In genomic region chr6:52063584-52064400, GRCh38 we compare ENCODE assay signal across 1 cellular context.
TF ChIP-seq lines count a peak whose summit lies in the region.

No MANE protein-coding gene starts in this region.

TF ChIP-seq in HEK293, 187 proteins besides CTCF, POLR2A, EP300 and RAD21 (continued from another document):
- peak; percentile 67; the same call in 1 of the 2 replicates for TF ChIP-seq ZNF518A (tag by site-specific recombination; conservative IDR thresholded peaks at IDR 0.05; ENCODE audit: low read depth)
- no peak for TF ChIP-seq ZBTB44 (tag by site-specific recombination; IDR thresholded peaks at IDR 0.05)
- peak; percentile 70 for TF ChIP-seq SETDB1 (IDR thresholded peaks at IDR 0.05; ENCODE audit: insufficient read length, low read length)
- TF ChIP-seq ZNF24 (tag by site-specific recombination; IDR thresholded peaks at IDR 0.05) = no peak
- no peak for TF ChIP-seq ZNF585B (tag by site-specific recombination; IDR thresholded peaks at IDR 0.05)
- TF ChIP-seq PRDM6 (tag by site-specific recombination; IDR thresholded peaks at IDR 0.05) = no peak
- no peak for TF ChIP-seq ZBTB1 (tag by site-specific recombination; IDR thresholded peaks at IDR 0.05)
- TF ChIP-seq ZNF2 (tag by site-specific recombination; IDR thresholded peaks at IDR 0.05) = no peak
- peak; percentile 53 for TF ChIP-seq ZNF654 (tag by site-specific recombination; IDR thresholded peaks at IDR 0.05; ENCODE audit: low read depth)
- TF ChIP-seq PRDM10 (tag by site-specific recombination; IDR thresholded peaks at IDR 0.05) = 0 out of 2 replicates have a peak, but pooled peaks have one; percentile 22
- TF ChIP-seq ZNF580 (tag by site-specific recombination; IDR thresholded peaks at IDR 0.05) = 0 out of 2 replicates have a peak, but pooled peaks have one; percentile 54
